1 cellular context compared by ENCODE assay signal in genomic region chr11:126480410-126481302, GRCh38.
A peak's percentile ranks its signal among the peaks of the same experiment; 100 is the strongest.
TF ChIP-seq lines count a peak whose summit lies in the region.

No MANE protein-coding gene starts in this region.

TF ChIP-seq in K562, 482 proteins besides CTCF, POLR2A, EP300 and RAD21 (continued from another document and continues in another):
- TF ChIP-seq JUN (IDR thresholded peaks at IDR 0.05; ENCODE audit: borderline replicate concordance, low read depth, low read length), result no peak
- TF ChIP-seq JUN (CRISPR knock-in tag; IDR thresholded peaks at IDR 0.05; ENCODE audit: borderline replicate concordance), result no peak
- TF ChIP-seq YY1 (IDR thresholded peaks at IDR 0.05; ENCODE audit: borderline replicate concordance in 1 of 3, control insufficient read depth in 1 of 3, extremely low read depth in 1 of 3, insufficient read depth in 3 of 3, insufficient read length in 1 of 3, insufficient replicate concordance in 2 of 3, low read depth in 1 of 3, low read length in 2 of 3), result peak in 1 of 3 experiments; percentile 36
- peak; percentile 86 for TF ChIP-seq L3MBTL2 (IDR thresholded peaks at IDR 0.05)
- 0 out of 2 replicates have a peak, but pooled peaks have one; percentile 27 for TF ChIP-seq E2F5 (CRISPR knock-in tag; IDR thresholded peaks at IDR 0.05)
- TF ChIP-seq SMAD2 (IDR thresholded peaks at IDR 0.05; ENCODE audit: low read depth, low read length), result no peak
- peak; percentile 91 for TF ChIP-seq ETV5 (CRISPR knock-in tag; IDR thresholded peaks at IDR 0.05; ENCODE audit: low read depth)
- TF ChIP-seq ZNF277 (CRISPR knock-in tag; IDR thresholded peaks at IDR 0.05; ENCODE audit: borderline replicate concordance), result no peak
- TF ChIP-seq KLF13 (tag; IDR thresholded peaks at IDR 0.05; ENCODE audit: borderline replicate concordance, low read depth), result no peak
- no peak for TF ChIP-seq PPARD (CRISPR knock-in tag; IDR thresholded peaks at IDR 0.05)
- no peak for TF ChIP-seq TAF9B (IDR thresholded peaks at IDR 0.05; ENCODE audit: partially characterized antibody)
- no peak for TF ChIP-seq IRF1 (CRISPR knock-in tag; IDR thresholded peaks at IDR 0.05; ENCODE audit: borderline replicate concordance)
- TF ChIP-seq ZNF518B (CRISPR knock-in tag; IDR thresholded peaks at IDR 0.05), result no peak
- TF ChIP-seq RBM34 (IDR thresholded peaks at IDR 0.05; ENCODE audit: borderline replicate concordance, insufficient read depth, low read length), result no peak
- TF ChIP-seq CHAMP1 (IDR thresholded peaks at IDR 0.05), result no peak
- TF ChIP-seq PHB (CRISPR knock-in tag; IDR thresholded peaks at IDR 0.05), result no peak
- TF ChIP-seq SRSF9 (IDR thresholded peaks at IDR 0.05; ENCODE audit: borderline replicate concordance, low read depth, low read length), result no peak
- no peak for TF ChIP-seq NKRF (IDR thresholded peaks at IDR 0.05; ENCODE audit: borderline replicate concordance)
- no peak for TF ChIP-seq BRD9 (IDR thresholded peaks at IDR 0.05; ENCODE audit: low read depth, partially characterized antibody)
- TF ChIP-seq CEBPB (tag; IDR thresholded peaks at IDR 0.05), result no peak
- TF ChIP-seq CBX1 (IDR thresholded peaks at IDR 0.05; ENCODE audit: low read depth), result no peak
- TF ChIP-seq MLLT1 (IDR thresholded peaks at IDR 0.05), result no peak
- TF ChIP-seq CTBP1 (IDR thresholded peaks at IDR 0.05; ENCODE audit: borderline replicate concordance), result no peak
- TF ChIP-seq GTF2F1 (IDR thresholded peaks at IDR 0.05; ENCODE audit: low read depth, low read length), result no peak
- TF ChIP-seq GATAD2B (IDR thresholded peaks at IDR 0.05; ENCODE audit: borderline replicate concordance), result 0 out of 2 replicates have a peak, but pooled peaks have one; percentile 17
- no peak for TF ChIP-seq TCF7L2 (IDR thresholded peaks at IDR 0.05; ENCODE audit: low read depth, low read length)
- no peak for TF ChIP-seq SREBF1 (IDR thresholded peaks at IDR 0.05; ENCODE audit: borderline replicate concordance, low read depth, low read length)
- no peak for TF ChIP-seq NRF1 (conservative IDR thresholded peaks at IDR 0.05 in 1 of 2, IDR thresholded peaks at IDR 0.05 in 1 of 2)
- TF ChIP-seq MTA1 (IDR thresholded peaks at IDR 0.05; ENCODE audit: borderline replicate concordance), result no peak
- no peak for TF ChIP-seq ZNF512 (tag; IDR thresholded peaks at IDR 0.05)
- no peak for TF ChIP-seq BMI1 (IDR thresholded peaks at IDR 0.05; ENCODE audit: low read length)
- no peak for TF ChIP-seq ZNF146 (CRISPR knock-in tag; IDR thresholded peaks at IDR 0.05; ENCODE audit: unreplicated experiment)
- TF ChIP-seq ZBTB49 (CRISPR knock-in tag; IDR thresholded peaks at IDR 0.05; ENCODE audit: borderline replicate concordance), result no peak
- TF ChIP-seq SMARCE1 (IDR thresholded peaks at IDR 0.05), result no peak
- no peak for TF ChIP-seq SMARCA4 (IDR thresholded peaks at IDR 0.05)
- TF ChIP-seq RBM39 (optimal IDR thresholded peaks at IDR 0.05; ENCODE audit: low read depth, low read length), result no peak
- TF ChIP-seq TSHZ1 (CRISPR knock-in tag; IDR thresholded peaks at IDR 0.05), result no peak
- TF ChIP-seq C11orf30 (IDR thresholded peaks at IDR 0.05; ENCODE audit: low read depth), result no peak
